Comparison of ENCODE assay signal across 22 cellular contexts in the genomic region with DNA sequence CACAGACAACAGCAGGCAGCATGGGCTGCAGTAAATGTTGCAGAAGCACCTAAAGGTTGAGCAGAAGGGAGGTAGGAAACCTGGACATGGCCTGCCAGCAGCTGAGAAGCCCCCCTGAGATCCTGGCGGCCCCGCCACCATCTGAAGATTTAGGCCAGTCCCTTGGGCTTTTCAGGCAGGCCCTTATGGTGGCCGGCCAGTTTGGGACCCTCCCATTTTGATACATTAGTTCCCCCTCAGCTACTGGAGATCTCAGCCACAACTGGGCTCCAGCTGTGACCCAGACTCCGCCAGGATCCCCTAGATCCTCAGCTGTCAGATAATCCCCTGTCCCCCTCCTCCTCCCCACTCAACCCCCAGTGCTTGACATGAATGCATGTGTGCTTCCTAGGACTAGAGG. TPM values are rescaled to one million over a fixed set of nuclear protein-coding genes. Genes with fewer than 3 reads are reported as not detected.
DNase-seq lines count a peak whose midpoint lies in the region; ATAC-seq and TF ChIP-seq lines count a peak whose summit lies in the region.
"Had no signal": no experiment of that assay in that cellular context is flagged by ENCODE, and none has a peak within 500 bp of the region (broad histone marks: within the 10 kb centered on the region; RNA-seq: fewer than 3 reads in every experiment).

No MANE protein-coding gene starts in this region.

- H3K4me3 ChIP-seq in H7 (ENCODE audit: insufficient read depth, low read depth, low read length) (no peak overlapping the region), esophagus squamous epithelium (no peak overlapping the region)
- H3K4me3 ChIP-seq: GM12878, GM23248 had no signal

- H3K4me1 ChIP-seq in esophagus squamous epithelium = no peaks in the 10 kb centered on the region
- H3K4me1 ChIP-seq: BE2C had no signal

- ATAC-seq in left ventricle myocardium superior = no peak

- intact Hi-C loops in activated naive CD4-positive, alpha-beta T cell treated with anti-CD3 and anti-CD28 coated beads for 36 hours (cut with micrococcal nuclease) = no loop called here
- intact Hi-C loops in esophagus squamous epithelium (cut with DNase I) (no loop called here), left ventricle myocardium superior (cut with micrococcal nuclease) (no loop called here)

- H3K27ac Mint-ChIP-seq in activated naive CD4-positive, alpha-beta T cell treated with anti-CD3 and anti-CD28 coated beads for 36 hours = peak overlapping the region; percentile 84

- TF ChIP-seq CTCF in esophagus squamous epithelium (IDR thresholded peaks at IDR 0.05) = no peak

- H3K27me3 ChIP-seq in H7 (ENCODE audit: control insufficient read depth, insufficient read depth, low read length) (no peaks in the 10 kb centered on the region), esophagus squamous epithelium (no peaks in the 10 kb centered on the region)
- H3K27me3 ChIP-seq: BE2C had no signal

- H3K27ac ChIP-seq in esophagus squamous epithelium = no peak overlapping the region
- H3K27ac ChIP-seq: GM23248 had no signal

- no peaks in the 10 kb centered on the region for H3K9me3 ChIP-seq in esophagus squamous epithelium
- H3K9me3 ChIP-seq: BE2C had no signal

- DNase-seq in activated naive CD4-positive, alpha-beta T cell treated with anti-CD3 and anti-CD28 coated beads for 36 hours = no peak
- no peak for DNase-seq in activated naive CD4-positive, alpha-beta T cell treated with anti-CD3 and anti-CD28 coated beads, Interleukin-2, amount 50 U/mL, for 16 hours
- DNase-seq in H7 (peak; percentile 38), NCI-H524 treated with DMSO at 0.1 percent for 48 hours (lab: John Stamatoyannopoulos, UW) (peak; percentile 60), mesenteric fat pad (ENCODE audit: low spot score) (peak; percentile 80), HuH-7 (ENCODE audit: low spot score) (no peak), esophagus squamous epithelium (lab: John Stamatoyannopoulos, UW) (no peak), left ventricle myocardium superior (no peak)
- DNase-seq: ACHN; BE2C; C1 segment of cervical spinal cord; CD4-positive, CD25-positive, alpha-beta regulatory T cell; CD8-positive, alpha-beta memory T cell; COR-L47; DMS 273 treated with DMSO at 0.1 percent for 48 hours; DMS53; DND-41; EL; GM23248; HCEC 1CT had no signal

- H3K9me3 Mint-ChIP-seq in activated naive CD4-positive, alpha-beta T cell treated with anti-CD3 and anti-CD28 coated beads for 36 hours = peaks cover 2% of the 10 kb centered on the region
- H3K9me3 Mint-ChIP-seq: CD8-positive, alpha-beta memory T cell had no signal

- no peak for TF ChIP-seq POLR2A in esophagus squamous epithelium (IDR thresholded peaks at IDR 0.05)

- H3K36me3 ChIP-seq in H7 (replicated peaks; ENCODE audit: control insufficient read depth, insufficient read depth, low read length) (no peaks in the 10 kb centered on the region; the same call in 1 of the 2 replicates), esophagus squamous epithelium (peaks cover 0 to 53% (median 11%) of the 10 kb centered on the region in 3 donors)
- H3K36me3 ChIP-seq: BE2C had no signal

- H3K4me1 Mint-ChIP-seq in activated naive CD4-positive, alpha-beta T cell treated with anti-CD3 and anti-CD28 coated beads for 36 hours (ENCODE audit: low read depth) = peaks cover 17% of the 10 kb centered on the region

- no peaks in the 10 kb centered on the region for H3K27me3 Mint-ChIP-seq in activated naive CD4-positive, alpha-beta T cell treated with anti-CD3 and anti-CD28 coated beads for 36 hours (ENCODE audit: low read depth)
- H3K27me3 Mint-ChIP-seq: CD8-positive, alpha-beta memory T cell; IgD-negative memory B cell had no signal

- H3K36me3 Mint-ChIP-seq in activated naive CD4-positive, alpha-beta T cell treated with anti-CD3 and anti-CD28 coated beads for 36 hours (ENCODE audit: low read depth) = peaks cover 5% of the 10 kb centered on the region

- CTCF ChIA-PET in activated naive CD4-positive, alpha-beta T cell treated with anti-CD3 and anti-CD28 coated beads for 36 hours (lab: Charles Lee) = no interaction called here

- no peak overlapping the region for H3K4me3 Mint-ChIP-seq in activated naive CD4-positive, alpha-beta T cell treated with anti-CD3 and anti-CD28 coated beads for 36 hours
- H3K4me3 Mint-ChIP-seq: CD4-positive, CD25-positive, alpha-beta regulatory T cell; CD8-positive, alpha-beta memory T cell; IgD-negative memory B cell had no signal

- WGBS in esophagus squamous epithelium, 2 donors = 63 to 100% methylated on average over 1 to 4 of the region's 4 CpGs

RNA-seq across cellular contexts. Expression of gene ZNF783, which starts 34.4 kb away (rescaled TPM):
- total RNA-seq in activated naive CD4-positive, alpha-beta T cell treated with anti-CD3 and anti-CD28 coated beads for 36 hours = 1 to 10 TPM; 6.8 to 7.1 TPM
- total RNA-seq in H7 (2014; rRNA removed; shearing (Covaris generic)) = 3.2 and 6.1 TPM in 2 replicates
- total RNA-seq in mesenteric fat pad = 12.2 TPM
- 10 to 100 TPM in 1 of 4 donors, 1 to 10 TPM in 3; 3.1 to 15.6 (median 4.8) TPM for total RNA-seq in esophagus squamous epithelium
- 4.8 TPM for total RNA-seq in left ventricle myocardium superior

RNA-seq across cellular contexts. Expression of gene ZNF212, which starts 56.9 kb away (rescaled TPM):
- 10 to 100 TPM in 1 of 2 experiments, 1 to 10 TPM in 1; 9.0 to 10.4 TPM for total RNA-seq in activated naive CD4-positive, alpha-beta T cell treated with anti-CD3 and anti-CD28 coated beads for 36 hours
- 9.7 and 10.7 TPM in 2 replicates for total RNA-seq in H7 (2014; rRNA removed; shearing (Covaris generic))
- 5.1 TPM for total RNA-seq in mesenteric fat pad
- 10 to 100 TPM in 2 of 4 donors, 1 to 10 TPM in 2; 8.0 to 11.1 (median 10.2) TPM for total RNA-seq in esophagus squamous epithelium
- total RNA-seq in left ventricle myocardium superior = 5.2 TPM

Comparison
In these comparisons a context has a peak if more than half of its experiments do, and no peak if none do; other contexts are left out.
1. DNase-seq: peak in H7 (single experiment), NCI-H524 treated with DMSO at 0.1 percent for 48 hours (single experiment) and mesenteric fat pad (single experiment); none in activated naive CD4-positive, alpha-beta T cell treated with anti-CD3 and anti-CD28 coated beads for 36 hours (single experiment), activated naive CD4-positive, alpha-beta T cell treated with anti-CD3 and anti-CD28 coated beads, Interleukin-2, amount 50 U/mL, for 16 hours (single experiment), HuH-7 (single experiment), esophagus squamous epithelium (single experiment) and left ventricle myocardium superior (single experiment).